13 cellular contexts compared by ENCODE assay signal in genomic region chr6:1623769-1624070, GRCh38. TPM values are rescaled to one million over a fixed set of nuclear protein-coding genes. Genes with fewer than 3 reads are reported as not detected.
A peak's percentile ranks its signal among the peaks of the same experiment; 100 is the strongest.
DNase-seq lines count a peak whose midpoint lies in the region; FAIRE-seq and TF ChIP-seq lines count a peak whose summit lies in the region.
"Had no signal": no experiment of that assay in that cellular context is flagged by ENCODE, and none has a peak within 500 bp of the region (broad histone marks: within the 10 kb centered on the region; RNA-seq: fewer than 3 reads in every experiment).

No MANE protein-coding gene starts in this region.

- H2AK5ac ChIP-seq in mesendoderm (ENCODE audit: low read length) = no peak overlapping the region

- H3K4me2 ChIP-seq in mesendoderm (ENCODE audit: low read length) = peak overlapping the region; percentile 52

- TF ChIP-seq CTCF in brain (conservative IDR thresholded peaks at IDR 0.05) (no peak), D721Med (IDR thresholded peaks at IDR 0.05; ENCODE audit: insufficient read depth, missing control alignments) (no peak)

- no peak overlapping the region for H4K5ac ChIP-seq in mesendoderm (ENCODE audit: low read length)

- no peak for FAIRE-seq in D721Med (lab: Jason Lieb, UNC)
- FAIRE-seq: bronchial epithelial cell had no signal

- H2BK120ac ChIP-seq in mesendoderm (ENCODE audit: low read depth, low read length) = no peak overlapping the region

- H3K23ac ChIP-seq in mesendoderm (ENCODE audit: low read length) = no peak overlapping the region

- no peaks in the 10 kb centered on the region for H3K9me3 Mint-ChIP-seq in activated naive CD4-positive, alpha-beta T cell treated with anti-CD3 and anti-CD28 coated beads, Interleukin-2, amount 50 U/mL, for 24 hours
- H3K9me3 Mint-ChIP-seq in brain = peaks cover 0 to 23% (median under 1%) of the 10 kb centered on the region in 5 experiments
- H3K9me3 Mint-ChIP-seq: activated T-cell treated with anti-CD3 and anti-CD28 coated beads, Interleukin-2, amount 50 U/mL, for 4 hours had no signal

- no peaks in the 10 kb centered on the region for H3K79me2 ChIP-seq in mesendoderm (ENCODE audit: control insufficient read depth, insufficient read depth, low read length)

- no peak overlapping the region for H3K27ac ChIP-seq in mesendoderm (ENCODE audit: low read depth, low read length)
- peak overlapping the region; percentile 15 for H3K27ac ChIP-seq in thymus (ENCODE audit: low read depth)
- H3K27ac ChIP-seq: VCaP had no signal

- H3K36me3 Mint-ChIP-seq in activated naive CD4-positive, alpha-beta T cell treated with anti-CD3 and anti-CD28 coated beads, Interleukin-2, amount 50 U/mL, for 24 hours = peaks cover 12% of the 10 kb centered on the region
- peaks cover 19% of the 10 kb centered on the region for H3K36me3 Mint-ChIP-seq in brain

- no peak overlapping the region for H3K9ac ChIP-seq in mesendoderm (ENCODE audit: low read length)

- no peak overlapping the region for H4K8ac ChIP-seq in mesendoderm (ENCODE audit: low read depth, low read length)

- peaks cover 5% of the 10 kb centered on the region for H3K4me1 ChIP-seq in mesendoderm (ENCODE audit: control insufficient read depth, low read depth, low read length)
- H3K4me1 ChIP-seq in thymus (ENCODE audit: control insufficient read depth, insufficient read depth, low read length) = peaks cover 5% of the 10 kb centered on the region

- H3K27me3 Mint-ChIP-seq in activated naive CD4-positive, alpha-beta T cell treated with anti-CD3 and anti-CD28 coated beads, Interleukin-2, amount 50 U/mL, for 24 hours = peaks cover 43% of the 10 kb centered on the region
- H3K27me3 Mint-ChIP-seq in brain = peaks cover 100% of the 10 kb centered on the region

- no CpG with 5 or more reads among the region's 13 CpGs for WGBS in mesendoderm (ENCODE audit: extremely low coverage, insufficient coverage, low lambda C conversion rate)
- 93% methylated on average over 13 of the region's 13 CpGs for WGBS in thymus

- no peaks in the 10 kb centered on the region for H3K36me3 ChIP-seq in mesendoderm (ENCODE audit: control insufficient read depth, insufficient read depth, low read length)
- H3K36me3 ChIP-seq in thymus (ENCODE audit: control insufficient read depth, insufficient read depth) = peaks cover 5% of the 10 kb centered on the region
- H3K36me3 ChIP-seq: sigmoid colon had no signal

- H3K79me1 ChIP-seq in mesendoderm (ENCODE audit: low read length) = no peaks in the 10 kb centered on the region

- H3K27me3 ChIP-seq in mesendoderm (ENCODE audit: insufficient read depth, low read length, poor library complexity) = peaks cover 70% of the 10 kb centered on the region
- H3K27me3 ChIP-seq in thymus (ENCODE audit: control insufficient read depth, insufficient read depth) = peaks cover 86% of the 10 kb centered on the region

- H3K4me1 Mint-ChIP-seq in activated naive CD4-positive, alpha-beta T cell treated with anti-CD3 and anti-CD28 coated beads, Interleukin-2, amount 50 U/mL, for 24 hours = peaks cover 15% of the 10 kb centered on the region
- H3K4me1 Mint-ChIP-seq in brain = peaks cover 18% of the 10 kb centered on the region

- DNase-seq in activated naive CD4-positive, alpha-beta T cell treated with Interleukin-2 at 50 U/mL for 16 hours = no peak
- DNase-seq in mesendoderm = no peak
- DNase-seq in D721Med (ENCODE audit: insufficient read length, low spot score) = no peak
- no peak for DNase-seq in posterior cingulate gyrus
- DNase-seq in DMS53 treated with DMSO at 0.1 percent for 48 hours (lab: John Stamatoyannopoulos, UW; ENCODE audit: unreplicated experiment) = no peak
- DNase-seq: activated T-cell treated with anti-CD3 and anti-CD28 coated beads, Interleukin-2, amount 50 U/mL, for 4 hours; erythroblast had no signal

- no peak overlapping the region for H2BK5ac ChIP-seq in mesendoderm (ENCODE audit: low read length)

- H3K4me3 ChIP-seq in mesendoderm (ENCODE audit: low read length) = no peak overlapping the region
- no peak overlapping the region for H3K4me3 ChIP-seq in thymus (ENCODE audit: low read length)

- H2BK15ac ChIP-seq in mesendoderm (replicated peaks; ENCODE audit: low read depth) = no peak overlapping the region

- H3K9me3 ChIP-seq in thymus (ENCODE audit: control insufficient read depth) = no peaks in the 10 kb centered on the region
- H3K9me3 ChIP-seq: sigmoid colon had no signal

- intact Hi-C loops in posterior cingulate gyrus (cut with DNase I) = no loop called here

- H3K4me3 Mint-ChIP-seq in activated naive CD4-positive, alpha-beta T cell treated with anti-CD3 and anti-CD28 coated beads, Interleukin-2, amount 50 U/mL, for 24 hours = peak overlapping the region; percentile 17
- peak overlapping the region; percentile 26 to 85 (median 67) for H3K4me3 Mint-ChIP-seq in brain

- no peak overlapping the region for H3K4ac ChIP-seq in mesendoderm (ENCODE audit: low read depth, low read length)

- H3K27ac Mint-ChIP-seq in activated naive CD4-positive, alpha-beta T cell treated with anti-CD3 and anti-CD28 coated beads, Interleukin-2, amount 50 U/mL, for 24 hours = no peak overlapping the region
- H3K27ac Mint-ChIP-seq in brain = peak overlapping the region in 2 of 5 experiments; percentile 63 to 82

- no peak overlapping the region for H3K18ac ChIP-seq in mesendoderm (ENCODE audit: low read length)

- H3K56ac ChIP-seq in mesendoderm (ENCODE audit: low read length) = no peak overlapping the region

RNA-seq across cellular contexts. Expression of gene FOXC1, which starts 14.0 kb away (rescaled TPM):
- polyA plus RNA-seq in brain (ENCODE audit: insufficient read depth, low read depth, low replicate concordance) = 7.9 TPM
- polyA plus RNA-seq in mesendoderm (2013, experiment 1 of 2) = 1.1 TPM
- polyA plus RNA-seq in mesendoderm (2013, experiment 2 of 2) = 1.1 TPM
- polyA plus RNA-seq in thymus = 17.3 TPM
